Comparison of ENCODE assay signal across 9 cellular contexts in the genomic region with DNA sequence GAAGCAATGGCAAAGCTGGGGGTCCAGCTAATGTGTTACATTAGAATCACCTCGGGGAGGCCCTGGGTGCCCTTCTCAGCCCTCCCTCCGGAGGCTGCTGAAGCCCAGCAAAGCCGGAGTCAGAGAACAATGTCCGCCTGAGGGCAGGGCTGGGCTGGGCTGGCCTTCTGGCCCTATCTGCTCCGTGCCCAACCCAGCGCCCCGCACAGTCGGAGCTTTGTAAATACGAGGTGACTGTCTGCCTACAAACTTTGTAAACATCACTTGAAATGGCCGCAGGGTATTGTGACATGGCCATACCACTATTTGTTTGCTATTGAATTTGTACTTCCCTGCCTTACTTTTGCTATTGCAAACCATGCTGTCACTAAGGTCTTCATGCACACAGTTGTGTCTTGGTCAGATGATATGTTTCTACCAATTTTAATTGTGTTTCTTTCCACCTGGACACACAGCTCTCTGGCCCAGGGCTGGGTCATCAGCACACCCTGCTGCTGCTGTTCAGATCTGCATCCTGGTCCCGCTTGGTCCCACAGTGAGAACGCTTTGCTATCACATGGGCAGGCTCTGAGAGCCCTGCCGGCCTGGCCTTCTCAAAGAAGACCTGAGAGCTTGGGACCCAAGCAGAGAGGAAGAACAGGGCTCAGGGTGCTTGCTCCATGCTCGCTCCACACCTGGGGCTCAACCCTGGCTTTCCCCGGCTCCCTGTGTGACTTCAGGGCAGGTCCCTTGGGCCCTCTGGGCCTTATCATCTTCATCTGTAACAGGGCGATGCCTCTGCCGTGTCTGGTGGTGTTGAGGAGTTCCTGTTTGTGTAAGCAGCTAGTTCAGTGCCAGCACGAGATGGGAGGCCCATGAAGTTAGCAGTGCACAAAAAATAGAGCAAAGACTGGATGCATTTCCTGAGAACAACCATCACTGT. TPM values are rescaled to one million over a fixed set of nuclear protein-coding genes. Genes with fewer than 3 reads are reported as not detected.
DNase-seq lines count a peak whose midpoint lies in the region; TF ChIP-seq lines count a peak whose summit lies in the region.
"Had no signal": no experiment of that assay in that cellular context is flagged by ENCODE, and none has a peak within 500 bp of the region (broad histone marks: within the 10 kb centered on the region; RNA-seq: fewer than 3 reads in every experiment).

No MANE protein-coding gene starts in this region.

- no peak overlapping the region for H2BK12ac ChIP-seq in H9 (ENCODE audit: insufficient read length, low read depth, low read length)

- no peak overlapping the region for H2BK15ac ChIP-seq in H9 (ENCODE audit: low read depth, low read length)

- H4K20me1 ChIP-seq in H9 (ENCODE audit: control insufficient read depth, insufficient read depth, insufficient read length), result no peaks in the 10 kb centered on the region

- no peaks in the 10 kb centered on the region for H3K23me2 ChIP-seq in H9 (ENCODE audit: insufficient read length, low read depth, low read length, poor library complexity, severe bottlenecking)

- H3K23ac ChIP-seq in H9 (ENCODE audit: insufficient read length, low read depth, low read length), result no peak overlapping the region

- no peaks in the 10 kb centered on the region for H3K79me1 ChIP-seq in H9 (ENCODE audit: insufficient read depth, low read depth, low read length, poor library complexity, severe bottlenecking)

- no peak for TF ChIP-seq CTCF in H9 (conservative IDR thresholded peaks at IDR 0.05)

- no peak for DNase-seq in H9
- DNase-seq in T-helper 2 cell, result peak in 4 of 5 experiments; percentile 23 to 98 (median 64)
- DNase-seq in effector CD4-positive, alpha-beta T cell, result peak; percentile 55
- DNase-seq in NCI-H1436 (lab: John Stamatoyannopoulos, UW), result no peak
- no peak for DNase-seq in amygdala (lab: John Stamatoyannopoulos, UW)
- no peak for DNase-seq in NCI-H1694 (lab: John Stamatoyannopoulos, UW)
- no peak for DNase-seq in epidermal melanocyte (ENCODE audit: insufficient read length, low spot score)
- DNase-seq: left cardiac atrium had no signal

- H3K4me3 ChIP-seq in skeletal muscle satellite cell (ENCODE audit: low read length), result no peak overlapping the region

- no peak overlapping the region for H2BK5ac ChIP-seq in H9 (ENCODE audit: insufficient read length, low read length)

- no peak overlapping the region for H2AFZ ChIP-seq in H9 (ENCODE audit: low read length)

- H3K27ac ChIP-seq in H9 (ENCODE audit: insufficient read length, low read depth, low read length), result no peak overlapping the region

- H2BK120ac ChIP-seq in H9 (ENCODE audit: low read depth, low read length, poor library complexity, severe bottlenecking), result no peak overlapping the region

- H4K91ac ChIP-seq in H9 (ENCODE audit: insufficient read length, low read depth, low read length), result no peak overlapping the region

- H3K4ac ChIP-seq in H9 (ENCODE audit: low read depth, low read length), result no peak overlapping the region

- no peaks in the 10 kb centered on the region for H3K79me2 ChIP-seq in H9 (ENCODE audit: insufficient read depth, low read length)

- H3K27ac Mint-ChIP-seq in H9, result peak overlapping the region in 2 of 3 experiments; percentile 22 to 78; a peak in 2 of 7 replicates

- no peak overlapping the region for H4K8ac ChIP-seq in H9 (replicated peaks; ENCODE audit: insufficient read length, low read depth, low read length)

- H3K14ac ChIP-seq in H9 (ENCODE audit: insufficient read depth, low read length), result no peak overlapping the region; the same call in 1 of the 2 replicates

- H3K4me3 Mint-ChIP-seq in H9, result no peak overlapping the region

- H3K27me3 ChIP-seq in H9 (ENCODE audit: insufficient read depth, low read length), result no peaks in the 10 kb centered on the region
- no peaks in the 10 kb centered on the region for H3K27me3 ChIP-seq in skeletal muscle satellite cell (ENCODE audit: control insufficient read depth, insufficient read depth, low read length)

- no peak overlapping the region for H3K18ac ChIP-seq in H9 (ENCODE audit: insufficient read length, low read depth, low read length)

- H3K4me2 ChIP-seq in H9 (ENCODE audit: insufficient read depth, insufficient read length, low read length), result no peak overlapping the region
- H3K4me2 ChIP-seq in skeletal muscle satellite cell (ENCODE audit: low read length), result peak overlapping the region; percentile 4

- H3K9me3 Mint-ChIP-seq in H9, result no peaks in the 10 kb centered on the region

- H2BK20ac ChIP-seq in H9 (ENCODE audit: low read depth, low read length, poor library complexity, severe bottlenecking), result no peak overlapping the region

- H4K5ac ChIP-seq in H9 (ENCODE audit: insufficient read length, low read depth, low read length), result no peak overlapping the region

- H2AK5ac ChIP-seq in H9 (ENCODE audit: insufficient read length, low read length), result no peak overlapping the region

- peaks cover 0 to 12% of the 10 kb centered on the region in 2 experiments; a peak in 2 of 4 replicates for H3K4me1 Mint-ChIP-seq in H9

- H3K4me1 ChIP-seq in H9 (ENCODE audit: insufficient read depth, low read length) (no peaks in the 10 kb centered on the region), skeletal muscle satellite cell (ENCODE audit: control insufficient read depth, insufficient read depth, low read length) (peaks cover 3% of the 10 kb centered on the region)

- H3K56ac ChIP-seq in H9 (ENCODE audit: insufficient read length, low read depth, low read length), result no peak overlapping the region

- H3K36me3 ChIP-seq in skeletal muscle satellite cell (ENCODE audit: insufficient read depth, low read length), result no peaks in the 10 kb centered on the region

- no peaks in the 10 kb centered on the region for H3K27me3 Mint-ChIP-seq in H9 (ENCODE audit: low read depth)

- H3K9me3 ChIP-seq in H9 (ENCODE audit: control insufficient read depth, low read depth, low read length), result no peaks in the 10 kb centered on the region
- no peaks in the 10 kb centered on the region for H3K9me3 ChIP-seq in skeletal muscle satellite cell (replicated peaks; ENCODE audit: low read length)

- H3K36me3 Mint-ChIP-seq in H9 (ENCODE audit: insufficient read depth in 1 of 3, low read depth in 3 of 3), result peaks cover 0 to 10% (median 8%) of the 10 kb centered on the region in 3 experiments; a peak in 4 of 7 replicates

- H3K9ac ChIP-seq in H9 (ENCODE audit: extremely low read depth, insufficient read length, low read length) (no peak overlapping the region), skeletal muscle satellite cell (ENCODE audit: low read depth, low read length) (no peak overlapping the region)

- H3T11ph ChIP-seq in H9 (ENCODE audit: low read length), result no peak overlapping the region

- WGBS in H9 (ENCODE audit: extremely low coverage, insufficient read length, low lambda C conversion rate), result no CpG with 5 or more reads among the region's 18 CpGs

RNA-seq across cellular contexts. Expression of a gene that starts 2.2 kb away (rescaled TPM):
- not detected in 2 replicates for total RNA-seq in H9 (2021)
- under 0.01 and 0.22 TPM in 2 replicates for total RNA-seq in skeletal muscle satellite cell (2012; rRNA removed)

RNA-seq across cellular contexts. Expression of a gene that starts 13.7 kb away (rescaled TPM):
- total RNA-seq in H9 (2021), result 57.7 and 60.3 TPM in 2 replicates
- 31.7 and 33.5 TPM in 2 replicates for total RNA-seq in skeletal muscle satellite cell (2012; rRNA removed)

RNA-seq across cellular contexts. Expression of a gene that starts 20.1 kb away (rescaled TPM):
- total RNA-seq in H9 (2021), result 14.3 and 14.9 TPM in 2 replicates
- total RNA-seq in skeletal muscle satellite cell (2012; rRNA removed), result 13.1 and 14.2 TPM in 2 replicates

RNA-seq across cellular contexts. Expression of a gene that starts 55.4 kb away (rescaled TPM):
- 328 and 329 TPM in 2 replicates for total RNA-seq in H9 (2021)
- 96.6 and 106 TPM in 2 replicates for total RNA-seq in skeletal muscle satellite cell (2012; rRNA removed)

Comparison
In these comparisons a context has a peak if more than half of its experiments do, and no peak if none do; other contexts are left out.
1. DNase-seq: peak in T-helper 2 cell (4 of 5) and effector CD4-positive, alpha-beta T cell (single experiment); none in H9 (single experiment), NCI-H1436 (single experiment), amygdala (0 of 56), NCI-H1694 (single experiment) and epidermal melanocyte (single experiment).